ENCODE assay signal across 1 cellular context in genomic region chr16:29864205-29864604, GRCh38.
TF ChIP-seq lines count a peak whose summit lies in the region.

No MANE protein-coding gene starts in this region.

TF ChIP-seq in SK-N-SH, 30 proteins besides CTCF, POLR2A, EP300 and RAD21:
- no peak for TF ChIP-seq CHD2 (IDR thresholded peaks at IDR 0.05; ENCODE audit: low read length, partially characterized antibody)
- no peak for TF ChIP-seq YY1 (IDR thresholded peaks at IDR 0.05; ENCODE audit: low read depth)
- no peak for TF ChIP-seq FOXM1 (IDR thresholded peaks at IDR 0.05; ENCODE audit: low read depth)
